In the genomic region with DNA sequence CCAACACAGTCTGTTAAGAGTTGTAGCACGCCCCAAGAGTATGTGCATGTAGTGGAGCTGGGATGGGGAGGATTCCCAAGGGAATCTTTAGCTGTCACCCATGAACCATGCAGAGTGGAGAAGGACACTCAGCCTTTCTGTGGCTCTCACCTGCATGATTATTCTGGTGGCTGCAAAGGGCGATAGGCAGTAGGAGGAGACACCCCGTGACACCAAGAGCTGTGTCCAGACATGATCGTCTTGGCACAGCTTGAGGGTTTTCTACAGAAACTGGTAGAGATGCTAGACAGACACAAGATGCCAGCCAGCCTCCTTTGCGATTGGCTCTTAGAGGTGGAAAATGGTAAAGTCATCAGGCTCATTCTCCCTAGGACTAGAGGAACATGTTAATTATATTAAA, we compare ENCODE assay signal across 1 cellular context.
TF ChIP-seq lines count a peak whose summit lies in the region.

No MANE protein-coding gene starts in this region.

TF ChIP-seq in H1, 55 proteins besides CTCF, POLR2A, EP300 and RAD21 (continued from another document):
- TF ChIP-seq BRCA1 (IDR thresholded peaks at IDR 0.05; ENCODE audit: low read depth, low read length), result no peak
- no peak for TF ChIP-seq TEAD4 (IDR thresholded peaks at IDR 0.05; ENCODE audit: low read depth, low read length)
- TF ChIP-seq, protein P1, sequence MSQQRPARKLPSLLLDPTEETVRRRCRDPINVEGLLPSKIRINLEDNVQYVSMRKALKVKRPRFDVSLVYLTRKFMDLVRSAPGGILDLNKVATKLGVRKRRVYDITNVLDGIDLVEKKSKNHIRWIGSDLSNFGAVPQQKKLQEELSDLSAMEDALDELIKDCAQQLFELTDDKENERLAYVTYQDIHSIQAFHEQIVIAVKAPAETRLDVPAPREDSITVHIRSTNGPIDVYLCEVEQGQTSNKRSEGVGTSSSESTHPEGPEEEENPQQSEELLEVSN (IDR thresholded peaks at IDR 0.05), result no peak
- no peak for TF ChIP-seq JUND (IDR thresholded peaks at IDR 0.05; ENCODE audit: low read length)
- no peak for TF ChIP-seq FOSL1 (IDR thresholded peaks at IDR 0.05; ENCODE audit: insufficient read depth, low read depth, low read length)
- no peak for TF ChIP-seq KDM4A (IDR thresholded peaks at IDR 0.05; ENCODE audit: low read depth, low read length, severe bottlenecking)
- no peak for TF ChIP-seq SIRT6 (IDR thresholded peaks at IDR 0.05; ENCODE audit: low read length)
- no peak for TF ChIP-seq EZH2 (IDR thresholded peaks at IDR 0.05; ENCODE audit: low read depth, low read length, severe bottlenecking)
- TF ChIP-seq CBX5 (IDR thresholded peaks at IDR 0.05; ENCODE audit: low read depth, low read length), result no peak
- TF ChIP-seq, protein P2, sequence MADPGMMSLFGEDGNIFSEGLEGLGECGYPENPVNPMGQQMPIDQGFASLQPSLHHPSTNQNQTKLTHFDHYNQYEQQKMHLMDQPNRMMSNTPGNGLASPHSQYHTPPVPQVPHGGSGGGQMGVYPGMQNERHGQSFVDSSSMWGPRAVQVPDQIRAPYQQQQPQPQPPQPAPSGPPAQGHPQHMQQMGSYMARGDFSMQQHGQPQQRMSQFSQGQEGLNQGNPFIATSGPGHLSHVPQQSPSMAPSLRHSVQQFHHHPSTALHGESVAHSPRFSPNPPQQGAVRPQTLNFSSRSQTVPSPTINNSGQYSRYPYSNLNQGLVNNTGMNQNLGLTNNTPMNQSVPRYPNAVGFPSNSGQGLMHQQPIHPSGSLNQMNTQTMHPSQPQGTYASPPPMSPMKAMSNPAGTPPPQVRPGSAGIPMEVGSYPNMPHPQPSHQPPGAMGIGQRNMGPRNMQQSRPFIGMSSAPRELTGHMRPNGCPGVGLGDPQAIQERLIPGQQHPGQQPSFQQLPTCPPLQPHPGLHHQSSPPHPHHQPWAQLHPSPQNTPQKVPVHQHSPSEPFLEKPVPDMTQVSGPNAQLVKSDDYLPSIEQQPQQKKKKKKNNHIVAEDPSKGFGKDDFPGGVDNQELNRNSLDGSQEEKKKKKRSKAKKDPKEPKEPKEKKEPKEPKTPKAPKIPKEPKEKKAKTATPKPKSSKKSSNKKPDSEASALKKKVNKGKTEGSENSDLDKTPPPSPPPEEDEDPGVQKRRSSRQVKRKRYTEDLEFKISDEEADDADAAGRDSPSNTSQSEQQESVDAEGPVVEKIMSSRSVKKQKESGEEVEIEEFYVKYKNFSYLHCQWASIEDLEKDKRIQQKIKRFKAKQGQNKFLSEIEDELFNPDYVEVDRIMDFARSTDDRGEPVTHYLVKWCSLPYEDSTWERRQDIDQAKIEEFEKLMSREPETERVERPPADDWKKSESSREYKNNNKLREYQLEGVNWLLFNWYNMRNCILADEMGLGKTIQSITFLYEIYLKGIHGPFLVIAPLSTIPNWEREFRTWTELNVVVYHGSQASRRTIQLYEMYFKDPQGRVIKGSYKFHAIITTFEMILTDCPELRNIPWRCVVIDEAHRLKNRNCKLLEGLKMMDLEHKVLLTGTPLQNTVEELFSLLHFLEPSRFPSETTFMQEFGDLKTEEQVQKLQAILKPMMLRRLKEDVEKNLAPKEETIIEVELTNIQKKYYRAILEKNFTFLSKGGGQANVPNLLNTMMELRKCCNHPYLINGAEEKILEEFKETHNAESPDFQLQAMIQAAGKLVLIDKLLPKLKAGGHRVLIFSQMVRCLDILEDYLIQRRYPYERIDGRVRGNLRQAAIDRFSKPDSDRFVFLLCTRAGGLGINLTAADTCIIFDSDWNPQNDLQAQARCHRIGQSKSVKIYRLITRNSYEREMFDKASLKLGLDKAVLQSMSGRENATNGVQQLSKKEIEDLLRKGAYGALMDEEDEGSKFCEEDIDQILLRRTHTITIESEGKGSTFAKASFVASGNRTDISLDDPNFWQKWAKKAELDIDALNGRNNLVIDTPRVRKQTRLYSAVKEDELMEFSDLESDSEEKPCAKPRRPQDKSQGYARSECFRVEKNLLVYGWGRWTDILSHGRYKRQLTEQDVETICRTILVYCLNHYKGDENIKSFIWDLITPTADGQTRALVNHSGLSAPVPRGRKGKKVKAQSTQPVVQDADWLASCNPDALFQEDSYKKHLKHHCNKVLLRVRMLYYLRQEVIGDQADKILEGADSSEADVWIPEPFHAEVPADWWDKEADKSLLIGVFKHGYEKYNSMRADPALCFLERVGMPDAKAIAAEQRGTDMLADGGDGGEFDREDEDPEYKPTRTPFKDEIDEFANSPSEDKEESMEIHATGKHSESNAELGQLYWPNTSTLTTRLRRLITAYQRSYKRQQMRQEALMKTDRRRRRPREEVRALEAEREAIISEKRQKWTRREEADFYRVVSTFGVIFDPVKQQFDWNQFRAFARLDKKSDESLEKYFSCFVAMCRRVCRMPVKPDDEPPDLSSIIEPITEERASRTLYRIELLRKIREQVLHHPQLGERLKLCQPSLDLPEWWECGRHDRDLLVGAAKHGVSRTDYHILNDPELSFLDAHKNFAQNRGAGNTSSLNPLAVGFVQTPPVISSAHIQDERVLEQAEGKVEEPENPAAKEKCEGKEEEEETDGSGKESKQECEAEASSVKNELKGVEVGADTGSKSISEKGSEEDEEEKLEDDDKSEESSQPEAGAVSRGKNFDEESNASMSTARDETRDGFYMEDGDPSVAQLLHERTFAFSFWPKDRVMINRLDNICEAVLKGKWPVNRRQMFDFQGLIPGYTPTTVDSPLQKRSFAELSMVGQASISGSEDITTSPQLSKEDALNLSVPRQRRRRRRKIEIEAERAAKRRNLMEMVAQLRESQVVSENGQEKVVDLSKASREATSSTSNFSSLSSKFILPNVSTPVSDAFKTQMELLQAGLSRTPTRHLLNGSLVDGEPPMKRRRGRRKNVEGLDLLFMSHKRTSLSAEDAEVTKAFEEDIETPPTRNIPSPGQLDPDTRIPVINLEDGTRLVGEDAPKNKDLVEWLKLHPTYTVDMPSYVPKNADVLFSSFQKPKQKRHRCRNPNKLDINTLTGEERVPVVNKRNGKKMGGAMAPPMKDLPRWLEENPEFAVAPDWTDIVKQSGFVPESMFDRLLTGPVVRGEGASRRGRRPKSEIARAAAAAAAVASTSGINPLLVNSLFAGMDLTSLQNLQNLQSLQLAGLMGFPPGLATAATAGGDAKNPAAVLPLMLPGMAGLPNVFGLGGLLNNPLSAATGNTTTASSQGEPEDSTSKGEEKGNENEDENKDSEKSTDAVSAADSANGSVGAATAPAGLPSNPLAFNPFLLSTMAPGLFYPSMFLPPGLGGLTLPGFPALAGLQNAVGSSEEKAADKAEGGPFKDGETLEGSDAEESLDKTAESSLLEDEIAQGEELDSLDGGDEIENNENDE (IDR thresholded peaks at IDR 0.05; ENCODE audit: insufficient replicate concordance, low read length), result no peak
- TF ChIP-seq KDM1A (IDR thresholded peaks at IDR 0.05; ENCODE audit: borderline replicate concordance, low read length), result no peak
- TF ChIP-seq SUZ12 (IDR thresholded peaks at IDR 0.05; ENCODE audit: low read length), result no peak
- no peak for TF ChIP-seq TAF7 (optimal IDR thresholded peaks at IDR 0.05; ENCODE audit: borderline replicate concordance, low read depth, low read length)
- no peak for TF ChIP-seq SAP30 (IDR thresholded peaks at IDR 0.05; ENCODE audit: insufficient read depth, insufficient replicate concordance, low read length)
- TF ChIP-seq NRF1 (IDR thresholded peaks at IDR 0.05; ENCODE audit: low read depth, low read length), result no peak
